11 cellular contexts compared by ENCODE assay signal in genomic region chr6:4802312-4802935, GRCh38. TPM values are rescaled to one million over a fixed set of nuclear protein-coding genes. Genes with fewer than 3 reads are reported as not detected.
A peak's percentile ranks its signal among the peaks of the same experiment; 100 is the strongest.
DNase-seq lines count a peak whose midpoint lies in the region; ATAC-seq and TF ChIP-seq lines count a peak whose summit lies in the region.
"Had no signal": no experiment of that assay in that cellular context is flagged by ENCODE, and none has a peak within 500 bp of the region (broad histone marks: within the 10 kb centered on the region; RNA-seq: fewer than 3 reads in every experiment).

No MANE protein-coding gene starts in this region.

- WGBS in gastroesophageal sphincter (ENCODE audit: low coverage in 1 of 2), 2 donors = 96 to 97% methylated on average over 4 of the region's 4 CpGs

- ATAC-seq in GM18508 (IDR thresholded peaks at IDR 0.05; ENCODE audit: insufficient read depth, unreplicated experiment) = peak; percentile 37
- ATAC-seq in GM21390 (IDR thresholded peaks at IDR 0.05; ENCODE audit: unreplicated experiment) = peak; percentile 69
- peak; percentile 66 for ATAC-seq in HG03095 (IDR thresholded peaks at IDR 0.05; ENCODE audit: unreplicated experiment)
- no peak for ATAC-seq in central memory CD8-positive, alpha-beta T cell (replicated peaks; ENCODE audit: extremely low read depth, poor library complexity, severe bottlenecking)
- no peak for ATAC-seq in gastroesophageal sphincter
- no peak for ATAC-seq in mucosa of descending colon
- ATAC-seq: HCT116 had no signal

- H3K36me3 Mint-ChIP-seq in central memory CD8-positive, alpha-beta T cell (ENCODE audit: insufficient read depth) = peaks cover 2% of the 10 kb centered on the region

- peaks cover 0 to 12% (median 0%) of the 10 kb centered on the region in 3 donors for H3K9me3 ChIP-seq in gastroesophageal sphincter
- H3K9me3 ChIP-seq in mucosa of descending colon = no peaks in the 10 kb centered on the region

- intact Hi-C loops in mucosa of descending colon (cut with DNase I, micrococcal nuclease) = loop anchor here in 1 of 2 donors (10.0 kb wide), 1 partner anchor 132 kb away; no protein-coding TSS in a partner anchor

- H3K4me1 ChIP-seq in gastroesophageal sphincter = peaks cover 2 to 51% (median 8%) of the 10 kb centered on the region in 3 donors
- peaks cover 26% of the 10 kb centered on the region for H3K4me1 ChIP-seq in mucosa of descending colon (ENCODE audit: low read depth)

- no peak for TF ChIP-seq POLR2A in gastroesophageal sphincter (IDR thresholded peaks at IDR 0.05)

- H3K27ac Mint-ChIP-seq in central memory CD8-positive, alpha-beta T cell (ENCODE audit: low read depth) = no peak overlapping the region

- TF ChIP-seq CTCF in gastroesophageal sphincter (IDR thresholded peaks at IDR 0.05) = no peak
- no peak for TF ChIP-seq CTCF in mucosa of descending colon (IDR thresholded peaks at IDR 0.05)

- TF ChIP-seq EP300 in gastroesophageal sphincter (IDR thresholded peaks at IDR 0.05) = no peak

- no peak overlapping the region for H3K27ac ChIP-seq in gastroesophageal sphincter

- no peak overlapping the region for H3K4me3 ChIP-seq in gastroesophageal sphincter
- H3K4me3 ChIP-seq in mucosa of descending colon = no peak overlapping the region

- H3K9me3 Mint-ChIP-seq in central memory CD8-positive, alpha-beta T cell = no peaks in the 10 kb centered on the region

- no peaks in the 10 kb centered on the region for H3K36me3 ChIP-seq in gastroesophageal sphincter
- no peaks in the 10 kb centered on the region for H3K36me3 ChIP-seq in mucosa of descending colon (ENCODE audit: low read depth)

- H3K4me3 Mint-ChIP-seq in central memory CD8-positive, alpha-beta T cell = peak overlapping the region; percentile 12

- DNase-seq in central memory CD8-positive, alpha-beta T cell (ENCODE audit: low spot score in 2 of 2) = no peak
- DNase-seq in HuH-7 (ENCODE audit: low spot score) (no peak), DMS53 treated with DMSO at 0.1 percent for 48 hours (lab: John Stamatoyannopoulos, UW; ENCODE audit: unreplicated experiment) (no peak), mucosa of descending colon (no peak)
- DNase-seq: activated CD8-positive, alpha-beta memory T cell treated with anti-CD3 and anti-CD28 coated beads for 24 hours; NCI-H1694 had no signal

- H3K4me1 Mint-ChIP-seq in central memory CD8-positive, alpha-beta T cell = peaks cover 81% of the 10 kb centered on the region

- H3K27me3 ChIP-seq in gastroesophageal sphincter = no peaks in the 10 kb centered on the region

- no peaks in the 10 kb centered on the region for H3K27me3 Mint-ChIP-seq in central memory CD8-positive, alpha-beta T cell

RNA-seq across cellular contexts. Expression of gene CDYL, which starts 26.2 kb away (rescaled TPM):
- total RNA-seq in gastroesophageal sphincter (10 to 100 TPM; 32.0 to 68.3 (median 54.0) TPM), mucosa of descending colon (10 to 100 TPM; 58.9 to 74.9 (median 71.9) TPM)

Comparison
In these comparisons a context has a peak if more than half of its experiments do, and no peak if none do; other contexts are left out.
1. ATAC-seq: peak in GM18508 (single experiment), GM21390 (single experiment) and HG03095 (single experiment); none in central memory CD8-positive, alpha-beta T cell (single experiment), gastroesophageal sphincter (single experiment) and mucosa of descending colon (single experiment).